ENCODE assay signal across 18 cellular contexts in genomic region chr14:77547512-77547911, GRCh38. TPM values are rescaled to one million over a fixed set of nuclear protein-coding genes. Genes with fewer than 3 reads are reported as not detected.
DNase-seq lines count a peak whose midpoint lies in the region; ATAC-seq, FAIRE-seq and TF ChIP-seq lines count a peak whose summit lies in the region.
"Had no signal": no experiment of that assay in that cellular context is flagged by ENCODE, and none has a peak within 500 bp of the region (broad histone marks: within the 10 kb centered on the region; RNA-seq: fewer than 3 reads in every experiment).

No MANE protein-coding gene starts in this region.

- no peak for ATAC-seq in GM19023 (IDR thresholded peaks at IDR 0.05; ENCODE audit: unreplicated experiment)

- no peak overlapping the region for H3K23ac ChIP-seq in H1 (ENCODE audit: insufficient read length)

- H2BK20ac ChIP-seq in H1 (ENCODE audit: low read length), result no peak overlapping the region

- H3K4me2 ChIP-seq in H1 (ENCODE audit: insufficient read depth in 1 of 2, low read depth in 2 of 2, low read length in 2 of 2), result no peak overlapping the region
- H3K4me2 ChIP-seq: BLaER1 had no signal

- TF ChIP-seq POLR2A in H1 (IDR thresholded peaks at IDR 0.05; ENCODE audit: control extremely low read depth in 1 of 2, low read depth in 2 of 2, low read length in 2 of 2), result no peak

- no peak for TF ChIP-seq EP300 in H1 (IDR thresholded peaks at IDR 0.05; ENCODE audit: borderline replicate concordance in 1 of 2, low read depth in 2 of 2, low read length in 2 of 2)

- H4K8ac ChIP-seq in H1 (ENCODE audit: extremely low read depth, insufficient read depth, low read length), result no peak overlapping the region

- TF ChIP-seq CTCF in Calu3 (IDR thresholded peaks at IDR 0.05; ENCODE audit: unreplicated experiment) (peak; percentile 24), HFFc6 (IDR thresholded peaks at IDR 0.05) (peak; percentile 57), H1 (IDR thresholded peaks at IDR 0.05; ENCODE audit: control extremely low read depth in 1 of 3, insufficient read depth in 1 of 3, low read depth in 1 of 3, low read length in 3 of 3) (peak in 2 of 3 experiments; percentile 10 to 35; a peak in 1 of 4 replicates), osteocyte (IDR thresholded peaks at IDR 0.05) (peak; percentile 11)

- no peak overlapping the region for H2BK15ac ChIP-seq in H1 (ENCODE audit: low read length)

- no TSS peak for BruUV-seq in Calu3 (replicated peaks; lab: Mats Ljungman, UMichigan)

- 85% methylated on average over 6 of the region's 6 CpGs; no CpG with 5 or more reads in 1 of the 2 experiments for WGBS in H1 (ENCODE audit: extremely low coverage in 1 of 2, insufficient coverage in 1 of 2, insufficient read length in 1 of 2, insufficient replicate concordance in 2 of 2, low coverage in 1 of 2, low lambda C conversion rate in 2 of 2, missing lambda C conversion rate in 1 of 2), 2 experiments

- no peaks in the 10 kb centered on the region for H3K9me3 Mint-ChIP-seq in Calu3 (ENCODE audit: low read depth, unreplicated experiment)
- no peaks in the 10 kb centered on the region for H3K9me3 Mint-ChIP-seq in HFFc6
- no peaks in the 10 kb centered on the region for H3K9me3 Mint-ChIP-seq in osteocyte (ENCODE audit: unreplicated experiment)
- H3K9me3 Mint-ChIP-seq: activated naive CD8-positive, alpha-beta T cell treated with anti-CD3 and anti-CD28 coated beads for 36 hours had no signal

- H3K23me2 ChIP-seq in H1 (ENCODE audit: low read depth, low read length), result no peaks in the 10 kb centered on the region; the same call in 1 of the 2 replicates

- no peak overlapping the region for H3K14ac ChIP-seq in H1 (ENCODE audit: insufficient read length)

- H3K27ac Mint-ChIP-seq in Calu3 (ENCODE audit: unreplicated experiment) (no peak overlapping the region), HFFc6 (no peak overlapping the region), osteocyte (ENCODE audit: unreplicated experiment) (no peak overlapping the region)
- H3K27ac Mint-ChIP-seq: activated naive CD8-positive, alpha-beta T cell treated with anti-CD3 and anti-CD28 coated beads for 36 hours had no signal

- H4K20me1 ChIP-seq in H1 (replicated peaks in 1 of 2; ENCODE audit: control insufficient read depth in 1 of 2, insufficient read depth in 2 of 2, low read length in 2 of 2), result no peaks in the 10 kb centered on the region
- H4K20me1 ChIP-seq: BLaER1 had no signal

- H3K79me1 ChIP-seq in H1 (ENCODE audit: low read depth, low read length), result no peaks in the 10 kb centered on the region; the same call in 1 of the 2 replicates

- H2AFZ ChIP-seq in H1 (ENCODE audit: low read length), result no peak overlapping the region

- CTCF ChIA-PET in Calu3 (lab: Charles Lee), result interaction anchor here (0.7 kb wide), 2 partner anchors 50 to 686 kb away, joined by 3 to 6 read pairs; no protein-coding TSS in a partner anchor
- CTCF ChIA-PET in H1 (lab: Charles Lee; ENCODE audit: partially characterized antibody), result interaction anchor here (0.7 to 1.2 kb wide), 5 partner anchors 19 to 272 kb away, joined by 3 to 6 read pairs (median 3); no protein-coding TSS in a partner anchor

- POLR2A ChIA-PET in H1 (lab: Charles Lee; ENCODE audit: partially characterized antibody), result no interaction called here

- H3K79me2 ChIP-seq in H1 (ENCODE audit: control insufficient read depth in 1 of 2, insufficient read depth in 2 of 2, low read length in 2 of 2), result no peaks in the 10 kb centered on the region

- peaks cover 4 to 27% (median 12%) of the 10 kb centered on the region in 4 experiments; a peak in 6 of 8 replicates for H3K36me3 ChIP-seq in H1 (ENCODE audit: control insufficient read depth in 2 of 4, insufficient read depth in 4 of 4, low read length in 3 of 4)

- no peaks in the 10 kb centered on the region for H3K27me3 Mint-ChIP-seq in Calu3 (ENCODE audit: unreplicated experiment)
- peaks cover 5% of the 10 kb centered on the region for H3K27me3 Mint-ChIP-seq in HFFc6 (ENCODE audit: insufficient read depth)
- no peaks in the 10 kb centered on the region for H3K27me3 Mint-ChIP-seq in osteocyte (ENCODE audit: unreplicated experiment)
- H3K27me3 Mint-ChIP-seq: activated naive CD8-positive, alpha-beta T cell treated with anti-CD3 and anti-CD28 coated beads for 36 hours had no signal

- FAIRE-seq in H1 (lab: Jason Lieb, UNC), result no peak
- FAIRE-seq: H54, RCC 7860 had no signal

- H3K4me3 ChIP-seq in H1 (ENCODE audit: extremely low read depth in 1 of 4, insufficient read depth in 2 of 4, low read depth in 3 of 4, low read length in 4 of 4), result no peak overlapping the region
- H3K4me3 ChIP-seq: BLaER1, sigmoid colon had no signal

- no peak overlapping the region for H2AK5ac ChIP-seq in H1 (ENCODE audit: low read depth, low read length)

- no peaks in the 10 kb centered on the region for H3K4me1 ChIP-seq in H1 (replicated peaks in 1 of 4; ENCODE audit: control insufficient read depth in 3 of 4, insufficient read depth in 4 of 4, low read length in 3 of 4)

- no peaks in the 10 kb centered on the region for H3K27me3 ChIP-seq in H1 (replicated peaks in 1 of 4; ENCODE audit: control insufficient read depth in 3 of 4, extremely low read depth in 1 of 4, insufficient read depth in 3 of 4, low read length in 3 of 4)
- H3K27me3 ChIP-seq: BLaER1, sigmoid colon had no signal

- H3K4me3 Mint-ChIP-seq in Calu3 (ENCODE audit: low read depth, unreplicated experiment) (no peak overlapping the region), HFFc6 (no peak overlapping the region), osteocyte (ENCODE audit: unreplicated experiment) (no peak overlapping the region)
- H3K4me3 Mint-ChIP-seq: activated naive CD8-positive, alpha-beta T cell treated with anti-CD3 and anti-CD28 coated beads for 36 hours had no signal

- H3K9ac ChIP-seq in H1 (replicated peaks in 1 of 4; ENCODE audit: extremely low read depth in 1 of 4, low read depth in 3 of 4, low read length in 3 of 4), result no peak overlapping the region
- H3K9ac ChIP-seq: BLaER1 had no signal

- no peak overlapping the region for H3K56ac ChIP-seq in H1 (replicated peaks; ENCODE audit: insufficient read length, low read depth, low read length)

- no peaks in the 10 kb centered on the region for H3K9me3 ChIP-seq in H1 (ENCODE audit: insufficient read depth in 2 of 2, low read depth in 1 of 2, low read length in 1 of 2)
- H3K9me3 ChIP-seq: BLaER1, sigmoid colon had no signal

- TF ChIP-seq RAD21 in H1 (IDR thresholded peaks at IDR 0.05 in 1 of 2, conservative IDR thresholded peaks at IDR 0.05 in 1 of 2; ENCODE audit: low read depth in 2 of 2, low read length in 2 of 2), result no peak; a peak in 1 of 4 replicates

- no peak overlapping the region for H3K18ac ChIP-seq in H1 (ENCODE audit: extremely low read depth, low read length)

- intact Hi-C loops in Calu3 (cut with micrococcal nuclease; ENCODE audit: unreplicated experiment), result no loop called here

- H3K27ac ChIP-seq in H1 (ENCODE audit: low read depth, low read length), result no peak overlapping the region
- H3K27ac ChIP-seq: BLaER1, sigmoid colon had no signal

- H4K5ac ChIP-seq in H1 (ENCODE audit: insufficient read length, low read depth, low read length), result no peak overlapping the region

- H3K4me1 Mint-ChIP-seq in Calu3 (ENCODE audit: low read depth, unreplicated experiment), result no peaks in the 10 kb centered on the region
- peaks cover 24% of the 10 kb centered on the region for H3K4me1 Mint-ChIP-seq in HFFc6 (ENCODE audit: low read depth)
- peaks cover 5% of the 10 kb centered on the region for H3K4me1 Mint-ChIP-seq in osteocyte (ENCODE audit: unreplicated experiment)

- H2BK120ac ChIP-seq in H1 (replicated peaks; ENCODE audit: low read depth, low read length), result no peak overlapping the region

- DNase-seq in Calu3, result no peak
- no peak for DNase-seq in HFFc6
- DNase-seq in H1 (ENCODE audit: low read depth in 1 of 2, low spot score in 2 of 2), result no peak
- no peak for DNase-seq in osteocyte (ENCODE audit: extremely low spot score, unreplicated experiment)
- DNase-seq in activated T-cell treated with anti-CD3 and anti-CD28 coated beads, Interleukin-2, amount 50 U/mL, for 1 hour, result no peak
- DNase-seq in pons (ENCODE audit: low spot score), result no peak
- DNase-seq: activated CD4-positive, alpha-beta T cell treated with anti-CD3 and anti-CD28 coated beads, Interleukin-2, amount 50 U/mL, for 48 hours; activated naive CD8-positive, alpha-beta T cell treated with anti-CD3 and anti-CD28 coated beads for 36 hours; activated T-cell treated with anti-CD3 and anti-CD28 coated beads, Interleukin-2, amount 50 U/mL, for 48 hours; Karpas-422; midbrain; NCI-H1417; NCI-H774; sigmoid colon had no signal

- no peak overlapping the region for H2BK5ac ChIP-seq in H1 (ENCODE audit: low read depth, low read length)

- no peak overlapping the region for H3K4ac ChIP-seq in H1 (replicated peaks; ENCODE audit: insufficient read length, low read depth, low read length)

- H4K91ac ChIP-seq in H1 (replicated peaks; ENCODE audit: insufficient read length, low read length), result no peak overlapping the region

- H3K36me3 Mint-ChIP-seq in Calu3 (ENCODE audit: insufficient read depth, unreplicated experiment) (peaks cover 7% of the 10 kb centered on the region), HFFc6 (ENCODE audit: low read depth) (peaks cover 45% of the 10 kb centered on the region), osteocyte (ENCODE audit: unreplicated experiment) (peaks cover 16% of the 10 kb centered on the region)

- no peak overlapping the region for H2BK12ac ChIP-seq in H1 (ENCODE audit: low read depth, low read length)

TF ChIP-seq in H1, 55 proteins besides CTCF, POLR2A, EP300 and RAD21 (continues in another document):
- no peak for TF ChIP-seq BRCA1 (IDR thresholded peaks at IDR 0.05; ENCODE audit: low read depth, low read length)
- TF ChIP-seq EZH2 (IDR thresholded peaks at IDR 0.05; ENCODE audit: low read depth, low read length, severe bottlenecking), result no peak

RNA-seq across cellular contexts. Expression of gene ISM2, which starts 48.9 kb away (rescaled TPM):
- not detected in 2 replicates for total RNA-seq in Calu3 (2022)
- total RNA-seq in HFFc6 (2021; fragmentation: NEBNext Ultra II Directional; extraction: Animal tissue kit (Norgen Biotek cat#: 25700)), result under 1 TPM in 1 of 6 experiments, not detected in 5; 0.10 TPM
- 0.52 TPM in 2 replicates for total RNA-seq in H1 (2021; fragmentation: NEBNext Ultra II Directional; extraction: Animal tissue kit (Norgen Biotek cat#: 25700))
- 0.61 and 0.79 TPM in 2 replicates for polyA plus RNA-seq in H1 (2011; rRNA removed)
- 0.32 TPM for polyA plus RNA-seq in H1 (2011; cell fraction: cytosol; rRNA removed)
- 1.1 TPM for polyA plus RNA-seq in H1 (2011; cell fraction: nucleus; rRNA removed)
- 0.39 to 0.76 TPM (median 0.54 TPM) in 4 replicates for polyA plus RNA-seq in H1 (2012, experiment 1 of 2)
- 0.39 TPM for polyA plus RNA-seq in H1 (2012, experiment 2 of 2)
- polyA plus RNA-seq in H1 (2013, experiment 1 of 2), result 0.77 TPM
- polyA plus RNA-seq in H1 (2013, experiment 2 of 2), result 0.50 TPM
- 0.16 and 0.73 TPM in 2 replicates for polyA minus RNA-seq in H1 (2011; rRNA and poly(A)+ RNA removed)
- polyA minus RNA-seq in H1 (2011; cell fraction: cytosol; rRNA and poly(A)+ RNA removed), result not detected
- polyA minus RNA-seq in H1 (2011; cell fraction: nucleus; rRNA and poly(A)+ RNA removed), result 0.30 TPM
- total RNA-seq in osteocyte, result not detected in 2 replicates
